1 cellular context compared by ENCODE assay signal in the genomic region with DNA sequence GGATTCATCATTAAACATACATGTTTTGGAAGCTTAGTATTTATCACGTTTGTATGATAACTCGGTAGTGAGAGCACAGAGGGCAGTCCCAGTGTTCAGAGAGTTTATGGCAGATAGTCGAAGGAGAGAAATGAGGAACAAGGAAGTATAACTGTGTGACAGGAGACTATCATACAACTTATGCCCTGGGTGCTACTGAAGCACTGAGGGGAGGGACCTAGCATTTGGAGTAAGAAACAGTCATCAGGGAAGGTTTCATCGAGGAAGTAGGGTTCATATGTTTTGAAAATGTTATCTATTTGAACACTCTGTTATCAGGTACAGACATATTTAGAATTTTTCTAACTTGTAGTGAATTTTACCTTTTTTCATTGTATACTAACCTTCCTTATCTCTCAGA.
TF ChIP-seq lines count a peak whose summit lies in the region.

No MANE protein-coding gene starts in this region.

TF ChIP-seq in K562, 482 proteins besides CTCF, POLR2A, EP300 and RAD21 (continued from another document):
- TF ChIP-seq, protein P1, sequence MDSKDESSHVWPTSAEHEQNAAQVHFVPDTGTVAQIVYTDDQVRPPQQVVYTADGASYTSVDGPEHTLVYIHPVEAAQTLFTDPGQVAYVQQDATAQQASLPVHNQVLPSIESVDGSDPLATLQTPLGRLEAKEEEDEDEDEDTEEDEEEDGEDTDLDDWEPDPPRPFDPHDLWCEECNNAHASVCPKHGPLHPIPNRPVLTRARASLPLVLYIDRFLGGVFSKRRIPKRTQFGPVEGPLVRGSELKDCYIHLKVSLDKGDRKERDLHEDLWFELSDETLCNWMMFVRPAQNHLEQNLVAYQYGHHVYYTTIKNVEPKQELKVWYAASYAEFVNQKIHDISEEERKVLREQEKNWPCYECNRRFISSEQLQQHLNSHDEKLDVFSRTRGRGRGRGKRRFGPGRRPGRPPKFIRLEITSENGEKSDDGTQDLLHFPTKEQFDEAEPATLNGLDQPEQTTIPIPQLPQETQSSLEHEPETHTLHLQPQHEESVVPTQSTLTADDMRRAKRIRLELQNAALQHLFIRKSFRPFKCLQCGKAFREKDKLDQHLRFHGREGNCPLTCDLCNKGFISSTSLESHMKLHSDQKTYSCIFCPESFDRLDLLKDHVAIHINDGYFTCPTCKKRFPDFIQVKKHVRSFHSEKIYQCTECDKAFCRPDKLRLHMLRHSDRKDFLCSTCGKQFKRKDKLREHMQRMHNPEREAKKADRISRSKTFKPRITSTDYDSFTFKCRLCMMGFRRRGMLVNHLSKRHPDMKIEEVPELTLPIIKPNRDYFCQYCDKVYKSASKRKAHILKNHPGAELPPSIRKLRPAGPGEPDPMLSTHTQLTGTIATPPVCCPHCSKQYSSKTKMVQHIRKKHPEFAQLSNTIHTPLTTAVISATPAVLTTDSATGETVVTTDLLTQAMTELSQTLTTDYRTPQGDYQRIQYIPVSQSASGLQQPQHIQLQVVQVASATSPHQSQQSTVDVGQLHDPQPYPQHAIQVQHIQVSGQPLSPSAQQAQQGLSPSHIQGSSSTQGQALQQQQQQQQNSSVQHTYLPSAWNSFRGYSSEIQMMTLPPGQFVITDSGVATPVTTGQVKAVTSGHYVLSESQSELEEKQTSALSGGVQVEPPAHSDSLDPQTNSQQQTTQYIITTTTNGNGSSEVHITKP (IDR thresholded peaks at IDR 0.05; ENCODE audit: partially characterized antibody): no peak
- TF ChIP-seq MIER1 (IDR thresholded peaks at IDR 0.05; ENCODE audit: low read depth): no peak
- no peak for TF ChIP-seq NR4A1 (CRISPR knock-in tag; IDR thresholded peaks at IDR 0.05)
- TF ChIP-seq NR4A1 (tag; IDR thresholded peaks at IDR 0.05): no peak
- peak in 1 of 2 experiments; percentile 54; a peak in 1 of 3 replicates for TF ChIP-seq CBX3 (IDR thresholded peaks at IDR 0.05; ENCODE audit: borderline replicate concordance in 1 of 2, low read length in 2 of 2)
- TF ChIP-seq TAL1 (IDR thresholded peaks at IDR 0.05): peak; percentile 4; the same call in 1 of the 2 replicates
- TF ChIP-seq RUNX1 (IDR thresholded peaks at IDR 0.05; ENCODE audit: low read depth): no peak
- TF ChIP-seq, protein P2, sequence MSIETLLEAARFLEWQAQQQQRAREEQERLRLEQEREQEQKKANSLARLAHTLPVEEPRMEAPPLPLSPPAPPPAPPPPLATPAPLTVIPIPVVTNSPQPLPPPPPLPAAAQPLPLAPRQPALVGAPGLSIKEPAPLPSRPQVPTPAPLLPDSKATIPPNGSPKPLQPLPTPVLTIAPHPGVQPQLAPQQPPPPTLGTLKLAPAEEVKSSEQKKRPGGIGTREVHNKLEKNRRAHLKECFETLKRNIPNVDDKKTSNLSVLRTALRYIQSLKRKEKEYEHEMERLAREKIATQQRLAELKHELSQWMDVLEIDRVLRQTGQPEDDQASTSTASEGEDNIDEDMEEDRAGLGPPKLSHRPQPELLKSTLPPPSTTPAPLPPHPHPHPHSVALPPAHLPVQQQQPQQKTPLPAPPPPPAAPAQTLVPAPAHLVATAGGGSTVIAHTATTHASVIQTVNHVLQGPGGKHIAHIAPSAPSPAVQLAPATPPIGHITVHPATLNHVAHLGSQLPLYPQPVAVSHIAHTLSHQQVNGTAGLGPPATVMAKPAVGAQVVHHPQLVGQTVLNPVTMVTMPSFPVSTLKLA (conservative IDR thresholded peaks at IDR 0.05): no peak
- no peak for TF ChIP-seq JUND (IDR thresholded peaks at IDR 0.05; ENCODE audit: borderline replicate concordance, low read depth, low read length)
- TF ChIP-seq JUND (tag; IDR thresholded peaks at IDR 0.05; ENCODE audit: borderline replicate concordance, low read depth, low read length): no peak
- TF ChIP-seq, protein P3, sequence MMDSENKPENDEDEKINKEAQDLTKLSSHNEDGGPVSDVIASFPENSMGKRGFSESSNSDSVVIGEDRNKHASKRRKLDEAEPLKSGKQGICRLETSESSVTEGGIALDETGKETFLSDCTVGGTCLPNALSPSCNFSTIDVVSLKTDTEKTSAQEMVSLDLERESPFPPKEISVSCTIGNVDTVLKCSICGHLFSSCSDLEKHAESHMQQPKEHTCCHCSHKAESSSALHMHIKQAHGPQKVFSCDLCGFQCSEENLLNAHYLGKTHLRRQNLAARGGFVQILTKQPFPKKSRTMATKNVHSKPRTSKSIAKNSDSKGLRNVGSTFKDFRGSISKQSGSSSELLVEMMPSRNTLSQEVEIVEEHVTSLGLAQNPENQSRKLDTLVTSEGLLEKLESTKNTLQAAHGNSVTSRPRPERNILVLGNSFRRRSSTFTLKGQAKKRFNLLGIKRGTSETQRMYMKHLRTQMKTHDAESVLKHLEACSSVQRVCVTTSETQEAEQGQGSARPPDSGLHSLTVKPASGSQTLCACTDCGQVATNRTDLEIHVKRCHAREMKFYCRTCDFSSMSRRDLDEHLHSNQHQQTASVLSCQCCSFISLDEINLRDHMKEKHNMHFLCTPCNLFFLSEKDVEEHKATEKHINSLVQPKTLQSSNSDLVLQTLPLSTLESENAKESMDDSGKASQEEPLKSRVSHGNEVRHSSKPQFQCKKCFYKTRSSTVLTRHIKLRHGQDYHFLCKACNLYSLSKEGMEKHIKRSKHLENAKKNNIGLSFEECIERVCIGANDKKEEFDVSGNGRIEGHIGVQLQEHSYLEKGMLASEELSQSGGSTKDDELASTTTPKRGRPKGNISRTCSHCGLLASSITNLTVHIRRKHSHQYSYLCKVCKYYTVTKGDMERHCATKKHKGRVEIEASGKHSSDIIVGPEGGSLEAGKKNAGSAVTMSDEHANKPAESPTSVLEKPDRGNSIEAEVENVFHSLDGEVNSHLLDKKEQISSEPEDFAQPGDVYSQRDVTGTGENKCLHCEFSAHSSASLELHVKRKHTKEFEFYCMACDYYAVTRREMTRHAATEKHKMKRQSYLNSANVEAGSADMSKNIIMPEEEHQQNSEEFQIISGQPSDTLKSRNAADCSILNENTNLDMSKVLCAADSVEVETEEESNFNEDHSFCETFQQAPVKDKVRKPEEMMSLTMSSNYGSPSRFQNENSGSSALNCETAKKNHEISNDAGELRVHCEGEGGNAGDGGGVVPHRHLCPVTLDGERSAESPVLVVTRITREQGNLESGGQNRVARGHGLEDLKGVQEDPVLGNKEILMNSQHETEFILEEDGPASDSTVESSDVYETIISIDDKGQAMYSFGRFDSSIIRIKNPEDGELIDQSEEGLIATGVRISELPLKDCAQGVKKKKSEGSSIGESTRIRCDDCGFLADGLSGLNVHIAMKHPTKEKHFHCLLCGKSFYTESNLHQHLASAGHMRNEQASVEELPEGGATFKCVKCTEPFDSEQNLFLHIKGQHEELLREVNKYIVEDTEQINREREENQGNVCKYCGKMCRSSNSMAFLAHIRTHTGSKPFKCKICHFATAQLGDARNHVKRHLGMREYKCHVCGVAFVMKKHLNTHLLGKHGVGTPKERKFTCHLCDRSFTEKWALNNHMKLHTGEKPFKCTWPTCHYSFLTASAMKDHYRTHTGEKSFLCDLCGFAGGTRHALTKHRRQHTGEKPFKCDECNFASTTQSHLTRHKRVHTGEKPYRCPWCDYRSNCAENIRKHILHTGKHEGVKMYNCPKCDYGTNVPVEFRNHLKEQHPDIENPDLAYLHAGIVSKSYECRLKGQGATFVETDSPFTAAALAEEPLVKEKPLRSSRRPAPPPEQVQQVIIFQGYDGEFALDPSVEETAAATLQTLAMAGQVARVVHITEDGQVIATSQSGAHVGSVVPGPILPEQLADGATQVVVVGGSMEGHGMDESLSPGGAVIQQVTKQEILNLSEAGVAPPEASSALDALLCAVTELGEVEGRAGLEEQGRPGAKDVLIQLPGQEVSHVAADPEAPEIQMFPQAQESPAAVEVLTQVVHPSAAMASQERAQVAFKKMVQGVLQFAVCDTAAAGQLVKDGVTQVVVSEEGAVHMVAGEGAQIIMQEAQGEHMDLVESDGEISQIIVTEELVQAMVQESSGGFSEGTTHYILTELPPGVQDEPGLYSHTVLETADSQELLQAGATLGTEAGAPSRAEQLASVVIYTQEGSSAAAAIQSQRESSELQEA (IDR thresholded peaks at IDR 0.05; ENCODE audit: low read depth): no peak
TF ChIP-seq in K562: peak in this region for 3.
